ENCODE assay signal across 23 cellular contexts in genomic region chr18:3851159-3851558, GRCh38.
"Had no signal": no experiment of that assay in that cellular context is flagged by ENCODE, and none has a peak within 500 bp of the region (broad histone marks: within the 10 kb centered on the region; RNA-seq: fewer than 3 reads in every experiment).

No MANE protein-coding gene starts in this region.

- H3K27me3 ChIP-seq: gastroesophageal sphincter, sigmoid colon, thyroid gland had no signal

- H3K4me1 Mint-ChIP-seq: activated B cell treated with CpG ODN at 0.5 μM for 24 hours; activated naive CD8-positive, alpha-beta T cell treated with anti-CD3 and anti-CD28 coated beads for 36 hours; brain; immature natural killer cell; natural killer cell; T-cell had no signal

- H3K9me3 Mint-ChIP-seq: activated CD4-positive, alpha-beta memory T cell treated with anti-CD3 and anti-CD28 coated beads for 36 hours; activated T-helper 1 cell treated with anti-CD3 and anti-CD28 coated beads, Interleukin-12 subunit alpha, Interleukin-12 subunit beta, Interleukin-2, Interleukin-4 antibody, amounts not matched to agents 30 ng/mL and 10 ng/mL and 1 ng/mL, durations not matched to agents 14 hours and 24 hours and 36 hours had no signal

- H3K27me3 Mint-ChIP-seq: activated B cell treated with CpG ODN at 0.5 μM for 24 hours; activated CD4-positive, alpha-beta memory T cell treated with anti-CD3 and anti-CD28 coated beads for 36 hours had no signal

- H3K27ac ChIP-seq: gastroesophageal sphincter, lower lobe of right lung, parathyroid adenoma, sigmoid colon, thyroid gland had no signal

- H3K27ac Mint-ChIP-seq: activated B cell treated with CpG ODN at 0.5 μM for 24 hours; activated CD4-positive, alpha-beta memory T cell treated with anti-CD3 and anti-CD28 coated beads for 36 hours; activated naive CD8-positive, alpha-beta T cell treated with anti-CD3 and anti-CD28 coated beads for 36 hours; activated T-helper 1 cell treated with anti-CD3 and anti-CD28 coated beads, Interleukin-12 subunit alpha, Interleukin-12 subunit beta, Interleukin-2, Interleukin-4 antibody, amounts not matched to agents 30 ng/mL and 10 ng/mL and 1 ng/mL, durations not matched to agents 14 hours and 24 hours and 36 hours; endodermal cell; immature natural killer cell; natural killer cell; T-cell had no signal

- DNase-seq: activated B cell treated with CpG ODN at 0.5 μM for 24 hours; activated CD4-positive, alpha-beta memory T cell treated with anti-CD3 and anti-CD28 coated beads for 36 hours; activated CD4-positive, alpha-beta T cell treated with anti-CD3 and anti-CD28 coated beads for 4 hours; activated naive CD4-positive, alpha-beta T cell; activated naive CD8-positive, alpha-beta T cell treated with anti-CD3 and anti-CD28 coated beads for 36 hours; activated T-cell treated with anti-CD3 and anti-CD28 coated beads for 4 hours; central memory CD4-positive, alpha-beta T cell; endodermal cell; erythroblast; immature natural killer cell; left cardiac atrium; lower lobe of right lung; natural killer cell; sigmoid colon; stimulated activated CD4-positive, alpha-beta T cell treated with anti-CD3 and anti-CD28 coated beads, Interleukin-4, amount 100 ng/mL, for 24 hours; stimulated activated naive CD4-positive, alpha-beta T cell; T-cell; thyroid gland had no signal

- ATAC-seq: gastroesophageal sphincter, left cardiac atrium, lower lobe of right lung, natural killer cell, T-cell had no signal

- H3K4me3 Mint-ChIP-seq: activated B cell treated with CpG ODN at 0.5 μM for 24 hours; activated CD4-positive, alpha-beta memory T cell treated with anti-CD3 and anti-CD28 coated beads for 36 hours; activated naive CD8-positive, alpha-beta T cell treated with anti-CD3 and anti-CD28 coated beads for 36 hours; activated T-helper 1 cell treated with anti-CD3 and anti-CD28 coated beads, Interleukin-12 subunit alpha, Interleukin-12 subunit beta, Interleukin-2, Interleukin-4 antibody, amounts not matched to agents 30 ng/mL and 10 ng/mL and 1 ng/mL, durations not matched to agents 14 hours and 24 hours and 36 hours; brain; endodermal cell; immature natural killer cell; natural killer cell; T-cell had no signal

- H3K4me3 ChIP-seq: gastroesophageal sphincter, lower lobe of right lung, sigmoid colon, thyroid gland had no signal

- H3K4me1 ChIP-seq: gastroesophageal sphincter, lower lobe of right lung, parathyroid adenoma, sigmoid colon had no signal

- H3K36me3 Mint-ChIP-seq: activated CD4-positive, alpha-beta memory T cell treated with anti-CD3 and anti-CD28 coated beads for 36 hours; activated naive CD8-positive, alpha-beta T cell treated with anti-CD3 and anti-CD28 coated beads for 36 hours; immature natural killer cell; natural killer cell; T-cell had no signal

- H3K9me3 ChIP-seq: gastroesophageal sphincter, lower lobe of right lung, sigmoid colon, thyroid gland had no signal

- FAIRE-seq: colon had no signal

- H3K36me3 ChIP-seq: gastroesophageal sphincter, lower lobe of right lung, sigmoid colon, thyroid gland had no signal
